10 cellular contexts compared by ENCODE assay signal in genomic region chr7:44985033-44985695, GRCh38. TPM values are rescaled to one million over a fixed set of nuclear protein-coding genes. Genes with fewer than 3 reads are reported as not detected.
DNase-seq lines count a peak whose midpoint lies in the region; ATAC-seq, FAIRE-seq and TF ChIP-seq lines count a peak whose summit lies in the region.
"Had no signal": no experiment of that assay in that cellular context is flagged by ENCODE, and none has a peak within 500 bp of the region (broad histone marks: within the 10 kb centered on the region; RNA-seq: fewer than 3 reads in every experiment).

No MANE protein-coding gene starts in this region.

- H2AFZ ChIP-seq in astrocyte (ENCODE audit: low read depth, low read length) (no peak overlapping the region), mesenchymal stem cell (ENCODE audit: low read depth, low read length) (no peak overlapping the region)

- H3K4me3 ChIP-seq in astrocyte (ENCODE audit: insufficient read depth, low read depth, low read length): peak overlapping the region; percentile 93
- H3K4me3 ChIP-seq in mesenchymal stem cell (ENCODE audit: insufficient read depth in 1 of 2, low read depth in 1 of 2, low read length in 2 of 2): peak overlapping the region in 1 of 2 experiments; percentile 90

- peaks cover 37% of the 10 kb centered on the region for H4K20me1 ChIP-seq in astrocyte (ENCODE audit: insufficient read depth, low read length)

- FAIRE-seq in astrocyte (lab: Jason Lieb, UNC): no peak
- FAIRE-seq: colon had no signal

- H3K79me1 ChIP-seq in mesenchymal stem cell (replicated peaks; ENCODE audit: low read length, poor library complexity, severe bottlenecking): peaks cover 8% of the 10 kb centered on the region

- H4K8ac ChIP-seq in mesenchymal stem cell (ENCODE audit: low read length): no peak overlapping the region

- no peaks in the 10 kb centered on the region for H3K27me3 Mint-ChIP-seq in astrocyte (ENCODE audit: low read depth, unreplicated experiment)

- H3K79me2 ChIP-seq in astrocyte (ENCODE audit: insufficient read depth, low read length): peaks cover 39% of the 10 kb centered on the region

- no peak overlapping the region for H3K4ac ChIP-seq in mesenchymal stem cell (ENCODE audit: low read depth in 1 of 2, low read length in 2 of 2)

- no peak overlapping the region for H3K23ac ChIP-seq in mesenchymal stem cell (ENCODE audit: low read length in 2 of 2)

- H3K4me2 ChIP-seq in astrocyte (ENCODE audit: low read length): peak overlapping the region; percentile 91
- H3K4me2 ChIP-seq in mesenchymal stem cell (ENCODE audit: low read length, poor library complexity, severe bottlenecking): peak overlapping the region; percentile 8

- H3K9me3 Mint-ChIP-seq in astrocyte (ENCODE audit: unreplicated experiment): no peaks in the 10 kb centered on the region

- peaks cover 37% of the 10 kb centered on the region for H3K4me1 Mint-ChIP-seq in astrocyte (ENCODE audit: low read depth, unreplicated experiment)

- no peak overlapping the region for H3K18ac ChIP-seq in mesenchymal stem cell (ENCODE audit: low read depth in 1 of 2, low read length in 2 of 2)

- ATAC-seq in HG02981 (IDR thresholded peaks at IDR 0.05; ENCODE audit: unreplicated experiment): no peak
- no peak for ATAC-seq in GM21786 (IDR thresholded peaks at IDR 0.05; ENCODE audit: unreplicated experiment)

- no peak for TF ChIP-seq CTCF in astrocyte (IDR thresholded peaks at IDR 0.05; ENCODE audit: insufficient read depth, low read depth, low read length)

- H3K27ac Mint-ChIP-seq in astrocyte (ENCODE audit: unreplicated experiment): peak overlapping the region; percentile 94

- H3K27ac ChIP-seq in astrocyte (ENCODE audit: low read depth, low read length): peak overlapping the region; percentile 95
- H3K27ac ChIP-seq in mesenchymal stem cell (ENCODE audit: low read length, poor library complexity, severe bottlenecking): no peak overlapping the region

- H3K9me3 ChIP-seq in astrocyte (ENCODE audit: insufficient read depth, low read depth, low read length) (no peaks in the 10 kb centered on the region), mesenchymal stem cell (ENCODE audit: control insufficient read depth, low read length) (no peaks in the 10 kb centered on the region)

- H3K36me3 ChIP-seq in astrocyte (ENCODE audit: insufficient read depth, low read length) (peaks cover 31% of the 10 kb centered on the region), mesenchymal stem cell (ENCODE audit: control insufficient read depth in 1 of 2, insufficient read depth in 2 of 2, low read depth in 1 of 2, low read length in 2 of 2) (peaks cover 24 to 47% of the 10 kb centered on the region in 2 experiments)

- no peak overlapping the region for H2BK15ac ChIP-seq in mesenchymal stem cell (ENCODE audit: low read depth, poor library complexity, severe bottlenecking)

- H2AK5ac ChIP-seq in mesenchymal stem cell (ENCODE audit: low read length, severe bottlenecking): no peak overlapping the region

- no peak overlapping the region for H2BK5ac ChIP-seq in mesenchymal stem cell (ENCODE audit: low read depth, low read length, poor library complexity, severe bottlenecking)

- peak overlapping the region; percentile 93 for H3K9ac ChIP-seq in astrocyte (ENCODE audit: low read length)
- peak overlapping the region; percentile 94 for H3K9ac ChIP-seq in mesenchymal stem cell (ENCODE audit: low read length)

- H3K36me3 Mint-ChIP-seq in astrocyte (ENCODE audit: low read depth, unreplicated experiment): peaks cover 29% of the 10 kb centered on the region

- DNase-seq in stimulated activated CD4-positive, alpha-beta T cell treated with anti-CD3 and anti-CD28 coated beads, Interleukin-15, amount 100 ng/mL, for 24 hours: peak; percentile 39
- no peak for DNase-seq in stimulated activated CD4-positive, alpha-beta T cell treated with anti-CD3 and anti-CD28 coated beads, Interleukin-2, amount 100 ng/mL, for 48 hours
- DNase-seq in astrocyte (ENCODE audit: low read depth) (peak; percentile 19), mesenchymal stem cell (no peak), nucleus accumbens (lab: John Stamatoyannopoulos, UW) (no peak), NCI-H2171 (lab: John Stamatoyannopoulos, UW) (no peak)
- DNase-seq: NCI-H1930 had no signal

- peak overlapping the region; percentile 94 for H3K4me3 Mint-ChIP-seq in astrocyte (ENCODE audit: unreplicated experiment)

- H4K91ac ChIP-seq in mesenchymal stem cell (ENCODE audit: low read length): no peak overlapping the region

- no peak overlapping the region for H2BK12ac ChIP-seq in mesenchymal stem cell (ENCODE audit: low read length in 2 of 2)

- H3K4me1 ChIP-seq in astrocyte (ENCODE audit: insufficient read depth, low read length): peaks cover 35% of the 10 kb centered on the region
- peaks cover 14% of the 10 kb centered on the region for H3K4me1 ChIP-seq in mesenchymal stem cell (ENCODE audit: control insufficient read depth, insufficient read depth, low read depth, low read length)

- H3K14ac ChIP-seq in mesenchymal stem cell (ENCODE audit: low read length in 2 of 2): no peak overlapping the region

- H2BK120ac ChIP-seq in mesenchymal stem cell (ENCODE audit: low read depth, low read length): no peak overlapping the region

- H3K27me3 ChIP-seq in astrocyte (ENCODE audit: insufficient read depth, low read length) (no peaks in the 10 kb centered on the region), mesenchymal stem cell (ENCODE audit: control insufficient read depth in 1 of 2, insufficient read depth in 1 of 2, low read length in 2 of 2) (no peaks in the 10 kb centered on the region)

- WGBS in mesenchymal stem cell: 81% methylated on average over 6 of the region's 6 CpGs

RNA-seq across cellular contexts. Expression of gene MYO1G, which starts 6.3 kb away (rescaled TPM):
- 0.11 and 0.19 TPM in 2 replicates for total RNA-seq in astrocyte
- polyA plus RNA-seq in mesenchymal stem cell (2013, experiment 1 of 2): not detected
- polyA plus RNA-seq in mesenchymal stem cell (2013, experiment 2 of 2): not detected

RNA-seq across cellular contexts. Expression of gene CCM2, which starts 14.8 kb away (rescaled TPM):
- total RNA-seq in astrocyte: 57.6 and 62.0 TPM in 2 replicates
- polyA plus RNA-seq in mesenchymal stem cell (2013, experiment 1 of 2): 39.8 TPM
- polyA plus RNA-seq in mesenchymal stem cell (2013, experiment 2 of 2): 39.9 TPM

Comparison
In these comparisons a context has a peak if more than half of its experiments do, and no peak if none do; other contexts are left out.
1. DNase-seq: peak in stimulated activated CD4-positive, alpha-beta T cell treated with anti-CD3 and anti-CD28 coated beads, Interleukin-15, amount 100 ng/mL, for 24 hours (single experiment) and astrocyte (single experiment); none in stimulated activated CD4-positive, alpha-beta T cell treated with anti-CD3 and anti-CD28 coated beads, Interleukin-2, amount 100 ng/mL, for 48 hours (0 of 2), mesenchymal stem cell (single experiment), nucleus accumbens (0 of 56) and NCI-H2171 (single experiment).